In the genomic region with DNA sequence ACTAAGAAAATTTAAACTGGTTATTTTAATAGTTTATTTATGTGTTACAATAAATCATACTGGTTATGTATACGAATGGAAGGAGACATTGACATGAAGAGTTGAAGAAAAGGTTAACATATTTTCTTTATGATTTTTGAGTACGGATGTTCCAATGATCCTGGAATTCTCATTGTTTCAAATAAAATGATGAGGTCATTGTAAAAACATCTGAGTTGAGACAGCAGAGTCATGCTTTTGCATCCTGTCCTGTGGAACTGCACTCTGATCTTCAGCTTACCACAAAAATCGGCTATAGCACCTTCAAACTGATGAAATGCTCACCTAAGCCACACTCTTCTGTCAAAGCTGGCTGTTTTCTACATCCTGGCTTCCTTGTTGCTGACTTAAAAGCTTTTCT, we compare ENCODE assay signal across 1 cellular context.
TF ChIP-seq lines count a peak whose summit lies in the region.

No MANE protein-coding gene starts in this region.

TF ChIP-seq in SK-N-SH, 30 proteins besides CTCF, POLR2A, EP300 and RAD21 (continued from another document):
- TF ChIP-seq, protein P1, sequence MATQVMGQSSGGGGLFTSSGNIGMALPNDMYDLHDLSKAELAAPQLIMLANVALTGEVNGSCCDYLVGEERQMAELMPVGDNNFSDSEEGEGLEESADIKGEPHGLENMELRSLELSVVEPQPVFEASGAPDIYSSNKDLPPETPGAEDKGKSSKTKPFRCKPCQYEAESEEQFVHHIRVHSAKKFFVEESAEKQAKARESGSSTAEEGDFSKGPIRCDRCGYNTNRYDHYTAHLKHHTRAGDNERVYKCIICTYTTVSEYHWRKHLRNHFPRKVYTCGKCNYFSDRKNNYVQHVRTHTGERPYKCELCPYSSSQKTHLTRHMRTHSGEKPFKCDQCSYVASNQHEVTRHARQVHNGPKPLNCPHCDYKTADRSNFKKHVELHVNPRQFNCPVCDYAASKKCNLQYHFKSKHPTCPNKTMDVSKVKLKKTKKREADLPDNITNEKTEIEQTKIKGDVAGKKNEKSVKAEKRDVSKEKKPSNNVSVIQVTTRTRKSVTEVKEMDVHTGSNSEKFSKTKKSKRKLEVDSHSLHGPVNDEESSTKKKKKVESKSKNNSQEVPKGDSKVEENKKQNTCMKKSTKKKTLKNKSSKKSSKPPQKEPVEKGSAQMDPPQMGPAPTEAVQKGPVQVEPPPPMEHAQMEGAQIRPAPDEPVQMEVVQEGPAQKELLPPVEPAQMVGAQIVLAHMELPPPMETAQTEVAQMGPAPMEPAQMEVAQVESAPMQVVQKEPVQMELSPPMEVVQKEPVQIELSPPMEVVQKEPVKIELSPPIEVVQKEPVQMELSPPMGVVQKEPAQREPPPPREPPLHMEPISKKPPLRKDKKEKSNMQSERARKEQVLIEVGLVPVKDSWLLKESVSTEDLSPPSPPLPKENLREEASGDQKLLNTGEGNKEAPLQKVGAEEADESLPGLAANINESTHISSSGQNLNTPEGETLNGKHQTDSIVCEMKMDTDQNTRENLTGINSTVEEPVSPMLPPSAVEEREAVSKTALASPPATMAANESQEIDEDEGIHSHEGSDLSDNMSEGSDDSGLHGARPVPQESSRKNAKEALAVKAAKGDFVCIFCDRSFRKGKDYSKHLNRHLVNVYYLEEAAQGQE (IDR thresholded peaks at IDR 0.05; ENCODE audit: low read depth, low read length): no peak
- peak; percentile 86 for TF ChIP-seq TEAD4 (IDR thresholded peaks at IDR 0.05; ENCODE audit: borderline replicate concordance, insufficient read depth)
